ENCODE assay signal across 25 cellular contexts in the genomic region with DNA sequence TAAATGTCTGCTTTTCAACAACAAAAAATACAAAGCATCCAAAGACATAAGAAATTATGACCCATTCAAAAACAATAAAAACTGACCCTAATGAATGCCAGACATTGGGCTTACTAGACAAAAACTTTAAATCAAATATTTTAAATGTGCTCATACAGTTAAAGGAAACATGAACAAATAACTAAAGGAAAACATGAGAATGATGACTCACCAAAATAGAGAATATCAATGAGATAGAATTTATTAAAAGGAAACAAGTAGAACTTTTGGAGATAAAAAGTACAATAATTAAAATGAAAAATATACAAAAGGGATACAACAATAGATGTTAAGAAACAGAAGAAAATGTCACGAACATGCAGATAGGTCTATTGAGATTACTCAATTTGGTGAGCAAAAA.
"Had no signal": no experiment of that assay in that cellular context is flagged by ENCODE, and none has a peak within 500 bp of the region (broad histone marks: within the 10 kb centered on the region; RNA-seq: fewer than 3 reads in every experiment).

No MANE protein-coding gene starts in this region.

- H3K4me3 ChIP-seq: hepatocyte, left ventricle myocardium inferior, lung, ovary, right atrium auricular region, skin epidermis, suprapubic skin, thoracic aorta, tibial artery, upper lobe of right lung had no signal

- H3K27ac ChIP-seq: hepatocyte, left ventricle myocardium inferior, ovary, right atrium auricular region, skin epidermis, suprapubic skin, thoracic aorta, tibial artery, upper lobe of right lung had no signal

- H3K4me1 ChIP-seq: left ventricle myocardium inferior, right atrium auricular region, suprapubic skin, tibial artery, upper lobe of right lung had no signal

- H3K79me2 ChIP-seq: hepatocyte had no signal

- H3K4me3 Mint-ChIP-seq: mesothelial cell of epicardium; naive thymus-derived CD4-positive, alpha-beta T cell; natural killer cell treated with Interleukin-12 subunit alpha and Interleukin-12 subunit beta and Interleukin-15 and Interleukin-18, amount 100 ng/mL, for 72 hours; stimulated activated naive CD8-positive, alpha-beta T cell treated with anti-CD3 and anti-CD28 coated beads, Interleukin-15, Interleukin-2, amounts not matched to agents 100 ng/mL and 50 ng/mL, for 24 hours had no signal

- H2AFZ ChIP-seq: hepatocyte had no signal

- H3K27me3 Mint-ChIP-seq: natural killer cell treated with Interleukin-12 subunit alpha and Interleukin-12 subunit beta and Interleukin-15 and Interleukin-18, amount 100 ng/mL, for 72 hours; progenitor cell of endocrine pancreas; stimulated activated naive CD8-positive, alpha-beta T cell treated with anti-CD3 and anti-CD28 coated beads, Interleukin-15, Interleukin-2, amounts not matched to agents 100 ng/mL and 50 ng/mL, for 24 hours had no signal

- H3K36me3 ChIP-seq: left ventricle myocardium inferior, ovary, right atrium auricular region, suprapubic skin, thoracic aorta, tibial artery, upper lobe of right lung had no signal

- H3K4me2 ChIP-seq: hepatocyte had no signal

- H3K27me3 ChIP-seq: hepatocyte, ovary, right atrium auricular region, suprapubic skin, tibial artery, upper lobe of right lung had no signal

- H3K4me1 Mint-ChIP-seq: mesothelial cell of epicardium had no signal

- ATAC-seq: naive thymus-derived CD4-positive, alpha-beta T cell; natural killer cell treated with Interleukin-12 subunit alpha and Interleukin-12 subunit beta and Interleukin-15 and Interleukin-18, amount 100 ng/mL, for 72 hours; sciatic nerve; upper lobe of right lung had no signal

- FAIRE-seq: urothelium cell line had no signal

- DNase-seq: islet precursor cell; left ventricle myocardium inferior; mesendoderm; naive thymus-derived CD4-positive, alpha-beta T cell; ovary; stimulated activated CD4-positive, alpha-beta T cell treated with anti-CD3 and anti-CD28 coated beads, Interleukin-12 subunit alpha, Interleukin-12 subunit beta, amount 100 ng/mL, for 4 hours; stimulated activated CD4-positive, alpha-beta T cell treated with anti-CD3 and anti-CD28 coated beads, Interleukin-15, amount 100 ng/mL, for 24 hours; stimulated activated CD4-positive, alpha-beta T cell treated with anti-CD3 and anti-CD28 coated beads, Interleukin-2, amount 100 ng/mL, for 24 hours; stimulated activated CD4-positive, alpha-beta T cell treated with anti-CD3 and anti-CD28 coated beads, Interleukin-4, amount 100 ng/mL, for 1 hour; stimulated activated naive CD4-positive, alpha-beta T cell; tibial artery; trophoblast cell; upper lobe of right lung had no signal

- H3K27ac Mint-ChIP-seq: mesothelial cell of epicardium; natural killer cell treated with Interleukin-12 subunit alpha and Interleukin-12 subunit beta and Interleukin-15 and Interleukin-18, amount 100 ng/mL, for 72 hours; progenitor cell of endocrine pancreas; stimulated activated naive CD8-positive, alpha-beta T cell treated with anti-CD3 and anti-CD28 coated beads, Interleukin-15, Interleukin-2, amounts not matched to agents 100 ng/mL and 50 ng/mL, for 24 hours had no signal

- H3K9me3 ChIP-seq: ovary, upper lobe of right lung had no signal

- H3K36me3 Mint-ChIP-seq: mesothelial cell of epicardium had no signal
